In genomic region chr2:48759682-48760081, GRCh38 we compare ENCODE assay signal across 8 cellular contexts. TPM values are rescaled to one million over a fixed set of nuclear protein-coding genes. Genes with fewer than 3 reads are reported as not detected.
"Had no signal": no experiment of that assay in that cellular context is flagged by ENCODE, and none has a peak within 500 bp of the region (broad histone marks: within the 10 kb centered on the region; RNA-seq: fewer than 3 reads in every experiment).

No MANE protein-coding gene starts in this region.

- DNase-seq: IMR-90, KBM-7, KG1 had no signal

- H3K4me2 ChIP-seq: KMS-11 had no signal

- H3K9ac ChIP-seq: KMS-11 had no signal

- H3K4me3 ChIP-seq: K562 had no signal

- H3K27ac ChIP-seq: HL-60, KMS-11 had no signal

- ATAC-seq: HepG2, K562 had no signal

RNA-seq across cellular contexts. Expression of gene LHCGR, which starts 4.2 kb away (rescaled TPM):
- polyA plus RNA-seq: HepG2, IgD-negative memory B cell, K562 had no signal
